ENCODE assay signal across 1 cellular context in genomic region chr10:124070666-124071065, GRCh38.
TF ChIP-seq lines count a peak whose summit lies in the region.

No MANE protein-coding gene starts in this region.

TF ChIP-seq in GM23338, 12 proteins besides CTCF, POLR2A, EP300 and RAD21 (continued from another document):
- no peak for TF ChIP-seq ETS1 (IDR thresholded peaks at IDR 0.05)
- TF ChIP-seq CREB1 (CRISPR knock-in tag; IDR thresholded peaks at IDR 0.05; ENCODE audit: low read depth) = no peak
- no peak for TF ChIP-seq JUNB (IDR thresholded peaks at IDR 0.05; ENCODE audit: unreplicated experiment)
- no peak for TF ChIP-seq POLR2AphosphoS5 (IDR thresholded peaks at IDR 0.05; ENCODE audit: low read depth)
- no peak for TF ChIP-seq ZNF462 (CRISPR knock-in tag; IDR thresholded peaks at IDR 0.05)
- no peak for TF ChIP-seq EZH2phosphoT487 (IDR thresholded peaks at IDR 0.05; ENCODE audit: unreplicated experiment)
